In the genomic region with DNA sequence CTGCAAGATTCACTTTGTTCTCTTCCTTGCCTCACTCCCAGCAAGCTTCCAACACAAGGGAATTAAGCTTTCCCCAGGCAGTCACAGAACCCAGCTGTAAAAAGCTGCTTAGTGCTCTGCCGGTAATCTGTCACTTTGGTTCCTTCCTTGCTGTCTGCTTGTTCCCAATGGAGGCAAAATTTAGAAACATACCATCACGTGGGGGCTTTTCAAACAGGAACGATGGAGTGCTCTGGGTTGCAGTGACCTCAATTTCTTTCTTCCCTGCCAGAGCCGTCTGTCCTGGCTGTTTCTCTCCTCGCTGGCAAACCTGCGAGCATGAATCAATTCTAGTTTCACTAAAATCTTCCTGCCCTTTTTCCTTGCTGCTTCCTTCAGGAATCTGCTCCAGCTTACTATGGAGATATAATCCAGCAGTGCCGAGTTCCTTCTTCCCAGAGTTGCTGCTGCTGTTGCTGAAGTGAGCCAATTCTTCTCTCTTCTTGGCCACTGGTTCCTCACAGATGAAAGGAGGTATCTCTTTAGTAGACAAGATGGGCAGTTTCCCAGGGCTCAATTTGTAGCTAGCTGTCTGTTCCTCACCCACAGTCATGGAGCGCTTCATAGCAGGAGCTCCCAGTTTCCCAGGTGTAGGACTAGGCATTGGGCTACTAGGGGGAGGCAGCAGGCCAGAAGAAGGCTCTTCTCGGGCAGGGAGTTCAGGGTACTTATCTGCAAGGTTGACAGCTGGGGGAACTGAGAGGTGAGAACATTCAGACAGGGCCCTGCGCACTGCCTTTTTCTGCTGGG, we compare ENCODE assay signal across 13 cellular contexts.
A peak's percentile ranks its signal among the peaks of the same experiment; 100 is the strongest.
DNase-seq lines count a peak whose midpoint lies in the region; ATAC-seq and TF ChIP-seq lines count a peak whose summit lies in the region.
"Had no signal": no experiment of that assay in that cellular context is flagged by ENCODE, and none has a peak within 500 bp of the region (broad histone marks: within the 10 kb centered on the region; RNA-seq: fewer than 3 reads in every experiment).

No MANE protein-coding gene starts in this region.

- DNase-seq in cerebellum (ENCODE audit: low spot score) (peak; percentile 66), inferior parietal cortex (ENCODE audit: extremely low spot score) (peak; percentile 65), prostate gland (ENCODE audit: low spot score) (no peak), natural killer cell (no peak)
- DNase-seq: activated T-cell treated with anti-CD3 and anti-CD28 coated beads for 4 hours, MV-4-11, T-helper 9 cell had no signal

- ATAC-seq in GM21717 (IDR thresholded peaks at IDR 0.05; ENCODE audit: unreplicated experiment) (no peak), HG03139 (IDR thresholded peaks at IDR 0.05; ENCODE audit: unreplicated experiment) (no peak), natural killer cell (no peak), HG03095 (IDR thresholded peaks at IDR 0.05; ENCODE audit: unreplicated experiment) (no peak)

- no peaks in the 10 kb centered on the region for H4K20me1 ChIP-seq in BLaER1

- H3K36me3 ChIP-seq in BLaER1 (peaks cover 78% of the 10 kb centered on the region), prostate gland (no peaks in the 10 kb centered on the region)

- no peak overlapping the region for H3K4me3 Mint-ChIP-seq in natural killer cell
- H3K4me3 Mint-ChIP-seq: dendritic cell treated with granulocyte-macrophage colony-stimulating factor and Interleukin-4, amounts not matched to agents 40 ng/mL and 50 ng/mL, for 4 days had no signal

- H3K4me3 ChIP-seq in BLaER1 (no peak overlapping the region), prostate gland (no peak overlapping the region)
- H3K4me3 ChIP-seq: HAP-1 had no signal

- peak overlapping the region; percentile 45 for H3K4me2 ChIP-seq in BLaER1

- WGBS in prostate gland = 48% methylated on average over 10 of the region's 10 CpGs

- H3K27ac ChIP-seq in BLaER1 = 0 out of 2 replicates have a peak overlapping the region, but pooled peaks have one; percentile 12
- peak overlapping the region; percentile 5 to 27 for H3K27ac ChIP-seq in prostate gland

- no peak overlapping the region for H3K27ac Mint-ChIP-seq in natural killer cell

- no peaks in the 10 kb centered on the region for H3K4me1 Mint-ChIP-seq in natural killer cell

- H3K9me3 Mint-ChIP-seq in natural killer cell = no peaks in the 10 kb centered on the region
- H3K9me3 Mint-ChIP-seq: dendritic cell treated with granulocyte-macrophage colony-stimulating factor and Interleukin-4, amounts not matched to agents 40 ng/mL and 50 ng/mL, for 4 days had no signal

- H3K9me3 ChIP-seq in BLaER1 = 0 out of 2 replicates have a peak, but pooled peaks cover 4% of the 10 kb centered on the region
- no peaks in the 10 kb centered on the region for H3K9me3 ChIP-seq in prostate gland
- H3K9me3 ChIP-seq: HAP-1 had no signal

- no peak for TF ChIP-seq CTCF in prostate gland (IDR thresholded peaks at IDR 0.05)
- no peak for TF ChIP-seq CTCF in natural killer cell (IDR thresholded peaks at IDR 0.05)

- no peaks in the 10 kb centered on the region for H3K27me3 Mint-ChIP-seq in natural killer cell (ENCODE audit: low read depth in 2 of 2)
- H3K27me3 Mint-ChIP-seq: dendritic cell treated with granulocyte-macrophage colony-stimulating factor and Interleukin-4, amounts not matched to agents 40 ng/mL and 50 ng/mL, for 4 days had no signal

- no peak overlapping the region for H3K9ac ChIP-seq in BLaER1

- intact Hi-C loops in prostate gland (cut with DNase I) (no loop called here), natural killer cell (cut with micrococcal nuclease) (no loop called here)

- H3K27me3 ChIP-seq in BLaER1 (no peaks in the 10 kb centered on the region), prostate gland (replicated peaks; ENCODE audit: insufficient read depth) (no peaks in the 10 kb centered on the region)

- TF ChIP-seq POLR2A in prostate gland (IDR thresholded peaks at IDR 0.05) = no peak

- H3K4me1 ChIP-seq in BLaER1 = peaks cover 30% of the 10 kb centered on the region
- no peaks in the 10 kb centered on the region for H3K4me1 ChIP-seq in prostate gland (replicated peaks)

- no peaks in the 10 kb centered on the region for H3K36me3 Mint-ChIP-seq in natural killer cell

Comparison
In these comparisons a context has a peak if more than half of its experiments do, and no peak if none do; other contexts are left out.
1. DNase-seq: peak in cerebellum (single experiment) and inferior parietal cortex (single experiment); none in prostate gland (single experiment) and natural killer cell (single experiment).